8 cellular contexts compared by ENCODE assay signal in the genomic region with DNA sequence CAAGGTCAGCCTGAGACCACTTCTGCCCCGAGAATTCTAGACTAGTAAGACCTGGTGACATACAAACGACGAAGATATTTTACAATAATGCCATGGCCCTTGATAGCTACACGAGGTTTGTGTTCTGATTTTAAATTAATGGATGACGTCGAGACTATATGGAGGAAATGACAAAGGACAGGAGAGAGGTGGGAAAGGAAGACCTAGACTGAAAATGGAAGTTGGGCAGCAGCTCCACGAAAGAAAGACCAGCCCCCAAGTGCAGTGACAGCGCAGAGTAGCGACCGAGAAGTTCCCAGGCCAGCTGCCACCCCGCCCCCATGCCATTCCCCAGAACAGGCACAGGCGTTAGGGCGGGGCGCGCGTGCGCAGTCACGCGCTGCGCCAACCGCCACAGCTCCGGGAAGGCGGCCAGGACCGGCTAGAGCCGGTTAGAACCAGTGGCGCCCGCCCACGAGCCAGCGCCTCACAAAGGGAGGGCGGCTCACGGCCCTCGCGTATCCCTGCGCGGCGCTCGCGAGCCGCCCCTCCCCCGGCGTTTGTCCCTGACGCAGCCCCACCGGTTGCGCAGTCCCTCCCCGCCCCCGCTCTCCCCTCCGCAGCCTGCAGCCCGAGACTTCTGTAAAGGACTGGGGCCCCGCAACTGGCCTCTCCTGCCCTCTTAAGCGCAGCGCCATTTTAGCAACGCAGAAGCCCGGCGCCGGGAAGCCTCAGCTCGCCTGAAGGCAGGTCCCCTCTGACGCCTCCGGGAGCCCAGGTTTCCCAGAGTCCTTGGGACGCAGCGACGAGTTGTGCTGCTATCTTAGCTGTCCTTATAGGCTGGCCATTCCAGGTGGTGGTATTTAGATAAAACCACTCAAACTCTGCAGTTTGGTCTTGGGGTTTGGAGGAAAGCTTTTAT. TPM values are rescaled to one million over a fixed set of nuclear protein-coding genes. Genes with fewer than 3 reads are reported as not detected.
DNase-seq lines count a peak whose midpoint lies in the region; ATAC-seq and TF ChIP-seq lines count a peak whose summit lies in the region.

No MANE protein-coding gene starts in this region.

- peak overlapping the region; percentile 96 for H3K4me2 ChIP-seq in SK-N-SH
- peak overlapping the region; percentile 75 for H3K4me2 ChIP-seq in parathyroid adenoma (ENCODE audit: low read length)

- TF ChIP-seq RAD21 in SK-N-SH (IDR thresholded peaks at IDR 0.05; ENCODE audit: low read length): peak; percentile 22

- 2% methylated on average over 13 of the region's 61 CpGs for WGBS in SK-N-SH (ENCODE audit: low lambda C conversion rate)
- WGBS in thyroid gland, 2 donors: 1% methylated on average over 28 to 29 of the region's 61 CpGs

- peak; percentile 77 to 93 for TF ChIP-seq POLR2A in thyroid gland (IDR thresholded peaks at IDR 0.05)

- no peak overlapping the region for H3K27ac Mint-ChIP-seq in activated naive CD4-positive, alpha-beta T cell treated with anti-CD3 and anti-CD28 coated beads, Interleukin-2, amount 50 U/mL, for 72 hours

- ATAC-seq in HG02642 (IDR thresholded peaks at IDR 0.05; ENCODE audit: poor library complexity, unreplicated experiment): peak; percentile 72
- ATAC-seq in activated naive CD4-positive, alpha-beta T cell treated with anti-CD3 and anti-CD28 coated beads, Interleukin-2, amount 50 U/mL, for 72 hours: peak; percentile 73 to 78

- H3K9me2 ChIP-seq in SK-N-SH: no peaks in the 10 kb centered on the region

- H3K79me2 ChIP-seq in SK-N-SH (ENCODE audit: insufficient read depth) (peaks cover 86% of the 10 kb centered on the region), parathyroid adenoma (peaks cover 33% of the 10 kb centered on the region)

- DNase-seq in GM10248 (ENCODE audit: extremely low spot score): peak; percentile 87
- DNase-seq in NCI-H1105 (lab: John Stamatoyannopoulos, UW): peak; percentile 100
- DNase-seq in SK-N-SH: peak; percentile 91
- peak; percentile 98 to 100 for DNase-seq in activated naive CD4-positive, alpha-beta T cell treated with anti-CD3 and anti-CD28 coated beads, Interleukin-2, amount 50 U/mL, for 72 hours (ENCODE audit: low spot score in 2 of 2)
- DNase-seq in head of caudate nucleus: peak; percentile 95 to 99 (median 98)
- peak; percentile 99 for DNase-seq in thyroid gland

- TF ChIP-seq CTCF in GM10248 (IDR thresholded peaks at IDR 0.05; ENCODE audit: control extremely low read depth, extremely low read depth, low read depth, missing control alignments) (no peak), SK-N-SH (IDR thresholded peaks at IDR 0.05) (peak; percentile 15; the same call in 1 of the 2 replicates), parathyroid adenoma (IDR thresholded peaks at IDR 0.05) (no peak), thyroid gland (IDR thresholded peaks at IDR 0.05) (peak in 1 of 6 experiments; percentile 23)

- H3K27me3 ChIP-seq in SK-N-SH (ENCODE audit: insufficient read depth): no peaks in the 10 kb centered on the region
- H3K27me3 ChIP-seq in parathyroid adenoma (ENCODE audit: control insufficient read depth, insufficient read depth, low read length): no peaks in the 10 kb centered on the region
- no peaks in the 10 kb centered on the region for H3K27me3 ChIP-seq in thyroid gland

- peak overlapping the region; percentile 84 to 87 for H3K4me3 ChIP-seq in SK-N-SH (ENCODE audit: low read depth in 2 of 2, low read length in 1 of 2)
- H3K4me3 ChIP-seq in parathyroid adenoma (ENCODE audit: low read depth, low read length): peak overlapping the region; percentile 100
- H3K4me3 ChIP-seq in thyroid gland (replicated peaks in 1 of 3): peak overlapping the region; percentile 66 to 82 (median 76)

- H2AFZ ChIP-seq in SK-N-SH (ENCODE audit: low read depth): no peak overlapping the region
- H2AFZ ChIP-seq in parathyroid adenoma: peak overlapping the region; percentile 20

- peaks cover 0 to 3% of the 10 kb centered on the region in 2 donors for H3K9me3 Mint-ChIP-seq in activated naive CD4-positive, alpha-beta T cell treated with anti-CD3 and anti-CD28 coated beads, Interleukin-2, amount 50 U/mL, for 72 hours

- peaks cover 6% of the 10 kb centered on the region in 2 donors for H3K36me3 Mint-ChIP-seq in activated naive CD4-positive, alpha-beta T cell treated with anti-CD3 and anti-CD28 coated beads, Interleukin-2, amount 50 U/mL, for 72 hours

- intact Hi-C loops in head of caudate nucleus (cut with DNase I) (loop anchor here (5.0 kb wide), 1 partner anchor 75 kb away; a partner anchor contains a TSS), thyroid gland (cut with DNase I) (no loop called here)

- H3K9ac ChIP-seq in SK-N-SH: peak overlapping the region; percentile 100
- H3K9ac ChIP-seq in parathyroid adenoma: peak overlapping the region; percentile 82

- CTCF ChIA-PET in GM10248 (lab: Yijun Ruan, JAX): interaction anchor here (0.9 to 6.8 kb wide), 15 partner anchors 8 to 116 kb away, joined by 3 to 56 read pairs (median 5); no protein-coding TSS in a partner anchor
- CTCF ChIA-PET in SK-N-SH (lab: Yijun Ruan, JAX): interaction anchor here (0.7 to 5.9 kb wide), 14 partner anchors 9 to 208 kb away, joined by 3 to 78 read pairs (median 6); a partner anchor contains a TSS

- peak; percentile 92 to 95 for TF ChIP-seq EP300 in SK-N-SH (IDR thresholded peaks at IDR 0.05; ENCODE audit: borderline replicate concordance in 1 of 2, low read depth in 1 of 2, low read length in 1 of 2)

- H3K27ac ChIP-seq in SK-N-SH (ENCODE audit: low read depth in 2 of 2, low read length in 1 of 2) (peak overlapping the region; percentile 100), parathyroid adenoma (peak overlapping the region; percentile 100), thyroid gland (peak overlapping the region; percentile 99 to 100 (median 100))

- H4K20me1 ChIP-seq in SK-N-SH (ENCODE audit: insufficient read depth): peaks cover 34% of the 10 kb centered on the region

- peaks cover 78% of the 10 kb centered on the region for H3F3A ChIP-seq in SK-N-SH (replicated peaks; ENCODE audit: insufficient read depth)

- no peaks in the 10 kb centered on the region for H3K9me3 ChIP-seq in SK-N-SH
- H3K9me3 ChIP-seq in parathyroid adenoma (ENCODE audit: control insufficient read depth, low read length): no peaks in the 10 kb centered on the region
- no peaks in the 10 kb centered on the region for H3K9me3 ChIP-seq in thyroid gland

- peaks cover 32 to 36% of the 10 kb centered on the region in 2 experiments for H3K4me1 ChIP-seq in SK-N-SH (ENCODE audit: control insufficient read depth in 1 of 2, insufficient read depth in 2 of 2, low read depth in 1 of 2, low read length in 1 of 2)
- H3K4me1 ChIP-seq in parathyroid adenoma: peaks cover 30% of the 10 kb centered on the region
- peaks cover 45 to 47% of the 10 kb centered on the region in 2 donors for H3K4me1 ChIP-seq in thyroid gland

- H3K36me3 ChIP-seq in SK-N-SH (replicated peaks in 1 of 2; ENCODE audit: control insufficient read depth in 1 of 2, insufficient read depth in 2 of 2, low read length in 1 of 2): peaks cover 23 to 33% of the 10 kb centered on the region in 2 experiments
- H3K36me3 ChIP-seq in parathyroid adenoma (ENCODE audit: control insufficient read depth, insufficient read depth, low read length): peaks cover 22% of the 10 kb centered on the region
- H3K36me3 ChIP-seq in thyroid gland: peaks cover 20 to 23% of the 10 kb centered on the region in 2 donors

- POLR2A ChIA-PET in GM10248 (lab: Yijun Ruan, JAX): interaction anchor here (0.5 to 25.7 kb wide), 16 partner anchors 8 to 719 kb away, joined by 3 to 620 read pairs (median 4); a partner anchor contains a TSS
- POLR2A ChIA-PET in SK-N-SH (lab: Yijun Ruan, JAX): interaction anchor here (0.6 to 26.8 kb wide), 14 partner anchors 10 to 374 kb away, joined by 3 to 1027 read pairs (median 12); a partner anchor contains a TSS

TF ChIP-seq in SK-N-SH, 30 proteins besides CTCF, POLR2A, EP300 and RAD21 (continues in another document):
- TF ChIP-seq MEF2A (IDR thresholded peaks at IDR 0.05; ENCODE audit: borderline replicate concordance, low read depth) (peak; percentile 83; the same call in 1 of the 2 replicates), NRF1 (IDR thresholded peaks at IDR 0.05; ENCODE audit: low read depth, low read length) (peak; percentile 74), YY1 (IDR thresholded peaks at IDR 0.05; ENCODE audit: low read depth) (peak; percentile 88), EZH2phosphoT487 (IDR thresholded peaks at IDR 0.05; ENCODE audit: borderline replicate concordance, low read depth) (no peak), GATA2 (CRISPR knock-in tag; IDR thresholded peaks at IDR 0.05) (no peak), ELF1 (IDR thresholded peaks at IDR 0.05) (no peak), TCF12 (IDR thresholded peaks at IDR 0.05) (peak; percentile 78), SIN3A (IDR thresholded peaks at IDR 0.05; ENCODE audit: borderline replicate concordance, low read depth, low read length) (peak; percentile 98; the same call in 1 of the 2 replicates)
- TF ChIP-seq, protein P1, sequence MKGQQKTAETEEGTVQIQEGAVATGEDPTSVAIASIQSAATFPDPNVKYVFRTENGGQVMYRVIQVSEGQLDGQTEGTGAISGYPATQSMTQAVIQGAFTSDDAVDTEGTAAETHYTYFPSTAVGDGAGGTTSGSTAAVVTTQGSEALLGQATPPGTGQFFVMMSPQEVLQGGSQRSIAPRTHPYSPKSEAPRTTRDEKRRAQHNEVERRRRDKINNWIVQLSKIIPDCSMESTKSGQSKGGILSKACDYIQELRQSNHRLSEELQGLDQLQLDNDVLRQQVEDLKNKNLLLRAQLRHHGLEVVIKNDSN (IDR thresholded peaks at IDR 0.05; ENCODE audit: borderline replicate concordance, low read depth): no peak
- TF ChIP-seq, protein P2, sequence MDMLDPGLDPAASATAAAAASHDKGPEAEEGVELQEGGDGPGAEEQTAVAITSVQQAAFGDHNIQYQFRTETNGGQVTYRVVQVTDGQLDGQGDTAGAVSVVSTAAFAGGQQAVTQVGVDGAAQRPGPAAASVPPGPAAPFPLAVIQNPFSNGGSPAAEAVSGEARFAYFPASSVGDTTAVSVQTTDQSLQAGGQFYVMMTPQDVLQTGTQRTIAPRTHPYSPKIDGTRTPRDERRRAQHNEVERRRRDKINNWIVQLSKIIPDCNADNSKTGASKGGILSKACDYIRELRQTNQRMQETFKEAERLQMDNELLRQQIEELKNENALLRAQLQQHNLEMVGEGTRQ (IDR thresholded peaks at IDR 0.05; ENCODE audit: borderline replicate concordance, low read depth, low read length): no peak

RNA-seq across cellular contexts. Expression of a gene that starts 1.5 kb away (rescaled TPM):
- polyA plus RNA-seq in SK-N-SH (2012; rRNA removed): 285 and 510 TPM in 2 replicates
- polyA plus RNA-seq in SK-N-SH (2012; cell fraction: cytosol; rRNA removed): 23.6 and 25.7 TPM in 2 replicates
- polyA plus RNA-seq in SK-N-SH (2012; cell fraction: nucleus; rRNA removed): 1,545 and 2,619 TPM in 2 replicates
- total RNA-seq in activated naive CD4-positive, alpha-beta T cell treated with anti-CD3 and anti-CD28 coated beads, Interleukin-2, amount 50 U/mL, for 72 hours: over 10,000 TPM in 1 of 2 donors, 1,000 to 10,000 TPM in 1; 7,127 to 16,609 TPM
- over 10,000 TPM; 20,994 to 36,233 (median 26,043) TPM for total RNA-seq in thyroid gland

RNA-seq across cellular contexts. Expression of a gene that starts 27.5 kb away (rescaled TPM):
- polyA plus RNA-seq in SK-N-SH (2012; rRNA removed): 76.7 and 79.9 TPM in 2 replicates
- polyA plus RNA-seq in SK-N-SH (2012; cell fraction: cytosol; rRNA removed): 26.2 and 41.7 TPM in 2 replicates
- polyA plus RNA-seq in SK-N-SH (2012; cell fraction: nucleus; rRNA removed): 115 and 159 TPM in 2 replicates
- 10 to 100 TPM; 74.3 to 93.2 TPM for total RNA-seq in activated naive CD4-positive, alpha-beta T cell treated with anti-CD3 and anti-CD28 coated beads, Interleukin-2, amount 50 U/mL, for 72 hours
- 100 to 1,000 TPM in 3 of 4 donors, 10 to 100 TPM in 1; 99.8 to 122 (median 116) TPM for total RNA-seq in thyroid gland

Comparison
In these comparisons a context has a peak if more than half of its experiments do, and no peak if none do; other contexts are left out.
1. Peak in every context shown above with its lines: DNase-seq, ATAC-seq, H3K4me3 ChIP-seq and H3K27ac ChIP-seq.